In genomic region chr6:163057260-163057659, GRCh38 we compare ENCODE assay signal across 9 cellular contexts.
"Had no signal": no experiment of that assay in that cellular context is flagged by ENCODE, and none has a peak within 500 bp of the region (broad histone marks: within the 10 kb centered on the region; RNA-seq: fewer than 3 reads in every experiment).

No MANE protein-coding gene starts in this region.

- H3K9ac ChIP-seq: KMS-11 had no signal

- H3K36me3 ChIP-seq: HAP-1 had no signal

- H3K4me3 Mint-ChIP-seq: GM23338, HFFc6, IgD-negative memory B cell had no signal

- H3K27ac Mint-ChIP-seq: GM23338, HFFc6, IgD-negative memory B cell had no signal

- H3K4me1 ChIP-seq: HAP-1 had no signal

- H3K27ac ChIP-seq: HL-60, KMS-11 had no signal

- H3K27me3 Mint-ChIP-seq: IgD-negative memory B cell had no signal

- ATAC-seq: GM23338, HCT116 had no signal

- H3K4me1 Mint-ChIP-seq: GM23338, IgD-negative memory B cell had no signal

- H2AFZ ChIP-seq: GM23338 had no signal

- H3K4me3 ChIP-seq: GM23338, HAP-1 had no signal

- DNase-seq: H7, HFFc6, KBM-7 had no signal

- H3K36me3 Mint-ChIP-seq: IgD-negative memory B cell had no signal

- H3K4me2 ChIP-seq: GM23338, KMS-11 had no signal

- H3K9me3 ChIP-seq: HAP-1 had no signal
